Comparison of ENCODE assay signal across 8 cellular contexts in genomic region chr4:128810871-128811570, GRCh38. TPM values are rescaled to one million over a fixed set of nuclear protein-coding genes. Genes with fewer than 3 reads are reported as not detected.
DNase-seq lines count a peak whose midpoint lies in the region; ATAC-seq, FAIRE-seq and TF ChIP-seq lines count a peak whose summit lies in the region.

No MANE protein-coding gene starts in this region.

- peak overlapping the region; percentile 79 to 99 (median 91) for H3K4me2 ChIP-seq in BLaER1 treated with 17β-estradiol and CSF1 and Interleukin-3, amounts not matched to agents 10 nM and 100 nM
- H3K4me2 ChIP-seq in HepG2 (ENCODE audit: low read depth, low read length) = peak overlapping the region; percentile 98

- TF ChIP-seq CTCF in HepG2 (CRISPR knock-in tag; IDR thresholded peaks at IDR 0.05) = peak; percentile 18; the same call in 1 of the 2 replicates

- POLR2A ChIA-PET in HepG2 (lab: Yijun Ruan, JAX) = interaction anchor here (1.5 to 2.2 kb wide), 2 partner anchors 26 to 210 kb away, joined by 10 to 15 read pairs; no protein-coding TSS in a partner anchor

- H3K36me3 ChIP-seq in BLaER1 treated with 17β-estradiol and CSF1 and Interleukin-3, amounts not matched to agents 10 nM and 100 nM = no peaks in the 10 kb centered on the region; a peak in 1 of 22 replicates
- H3K36me3 ChIP-seq in HepG2 (replicated peaks in 1 of 2; ENCODE audit: control insufficient read depth in 1 of 2, insufficient read depth in 2 of 2, low read length in 2 of 2) = no peaks in the 10 kb centered on the region

- in situ Hi-C loops in HepG2 (cut with HindIII; ENCODE audit: extremely low pct_ligation_motif_present, low pct_unique_long_range_greater_than_20kb) = loop anchor here (5.0 to 25.0 kb wide), 2 partner anchors 51 to 249 kb away; no protein-coding TSS in a partner anchor

- TF ChIP-seq POLR2A in HepG2 (IDR thresholded peaks at IDR 0.05; ENCODE audit: insufficient read depth in 1 of 2, low read depth in 2 of 2, low read length in 2 of 2) = peak; percentile 63 to 85

- TF ChIP-seq RAD21 in HepG2 (CRISPR knock-in tag; IDR thresholded peaks at IDR 0.05) = no peak

- peak in 1 of 2 experiments; percentile 46; a peak in 1 of 4 replicates for TF ChIP-seq EP300 in HepG2 (IDR thresholded peaks at IDR 0.05; ENCODE audit: low read depth in 2 of 2, low read length in 2 of 2)
- TF ChIP-seq EP300 in HepG2 (CRISPR knock-in tag; IDR thresholded peaks at IDR 0.05; ENCODE audit: borderline replicate concordance) = peak; percentile 36

- peaks cover 0 to 6% (median 5%) of the 10 kb centered on the region in 11 experiments; a peak in 13 of 22 replicates for H3K9me3 ChIP-seq in BLaER1 treated with 17β-estradiol and CSF1 and Interleukin-3, amounts not matched to agents 10 nM and 100 nM (replicated peaks in 1 of 11)
- H3K9me3 ChIP-seq in HepG2 (ENCODE audit: low read length) = no peaks in the 10 kb centered on the region

- H3K27me3 ChIP-seq in BLaER1 treated with 17β-estradiol and CSF1 and Interleukin-3, amounts not matched to agents 10 nM and 100 nM = no peaks in the 10 kb centered on the region
- H3K27me3 ChIP-seq in HepG2 (ENCODE audit: control insufficient read depth in 1 of 2, insufficient read depth in 2 of 2, low read length in 2 of 2) = no peaks in the 10 kb centered on the region; a peak in 1 of 5 replicates

- H3K27ac ChIP-seq in BLaER1 treated with 17β-estradiol and CSF1 and Interleukin-3, amounts not matched to agents 10 nM and 100 nM = peak overlapping the region; percentile 19 to 100 (median 99); a peak in 21 of 22 replicates
- H3K27ac ChIP-seq in HepG2 (ENCODE audit: extremely low read length, insufficient read depth, low read length) = peak overlapping the region; percentile 99

- ATAC-seq in GM19351 (IDR thresholded peaks at IDR 0.05; ENCODE audit: unreplicated experiment) (peak; percentile 47), HG03469 (IDR thresholded peaks at IDR 0.05; ENCODE audit: unreplicated experiment) (peak; percentile 32), HepG2 (peak; percentile 64)

- DNase-seq in NCI-H526 treated with DMSO at 0.1 percent for 48 hours (lab: John Stamatoyannopoulos, UW) = peak; percentile 75
- peak; percentile 76 to 80 for DNase-seq in activated CD4-positive, alpha-beta T cell treated with anti-CD3 and anti-CD28 coated beads, Interleukin-2, amount 50 U/mL, for 4 hours
- peak; percentile 81 for DNase-seq in dermis blood vessel endothelial cell
- peak; percentile 88 for DNase-seq in HepG2 (ENCODE audit: low spot score)
- peak; percentile 80 for DNase-seq in stimulated activated CD4-positive, alpha-beta T cell treated with anti-CD3 and anti-CD28 coated beads, Interleukin-4, amount 100 ng/mL, for 1 hour

- intact Hi-C loops in HepG2 (cut with micrococcal nuclease; ENCODE audit: unreplicated experiment) = loop anchor here (1.0 to 5.0 kb wide), 2 partner anchors 210 to 524 kb away; partner anchors contain the start of gene PGRMC2

- peaks cover 13 to 26% (median 18%) of the 10 kb centered on the region in 10 experiments for H3K4me1 ChIP-seq in BLaER1 treated with 17β-estradiol and CSF1 and Interleukin-3, amounts not matched to agents 10 nM and 100 nM
- peaks cover 26% of the 10 kb centered on the region for H3K4me1 ChIP-seq in HepG2 (ENCODE audit: insufficient read depth, low read length)

- FAIRE-seq in HepG2 (lab: Jason Lieb, UNC) = peak; percentile 88

- peak overlapping the region; percentile 74 to 94 (median 86) for H3K4me3 ChIP-seq in BLaER1 treated with 17β-estradiol and CSF1 and Interleukin-3, amounts not matched to agents 10 nM and 100 nM
- H3K4me3 ChIP-seq in HepG2 (replicated peaks in 1 of 3; ENCODE audit: insufficient read depth in 1 of 3, low read depth in 2 of 3, low read length in 3 of 3) = peak overlapping the region; percentile 82 to 99 (median 84)

- H2AFZ ChIP-seq in HepG2 (ENCODE audit: low read length) = no peak overlapping the region

- CTCF ChIA-PET in HepG2 (lab: Yijun Ruan, JAX; ENCODE audit: low intra/inter-chr PET ratio, low total read pairs) = no interaction called here

- H4K20me1 ChIP-seq in BLaER1 treated with 17β-estradiol and CSF1 and Interleukin-3, amounts not matched to agents 10 nM and 100 nM = peaks cover 0 to 28% (median 0%) of the 10 kb centered on the region in 11 experiments; a peak in 4 of 22 replicates
- H4K20me1 ChIP-seq in HepG2 (ENCODE audit: insufficient read depth, low read length) = peaks cover 17% of the 10 kb centered on the region

- H3K9ac ChIP-seq in BLaER1 treated with 17β-estradiol and CSF1 and Interleukin-3, amounts not matched to agents 10 nM and 100 nM = peak overlapping the region; percentile 80 to 99 (median 98)
- H3K9ac ChIP-seq in HepG2 (ENCODE audit: insufficient read depth, low read depth, low read length) = peak overlapping the region; percentile 88

- no TSS peak for BruUV-seq in HepG2 (replicated peaks; lab: Mats Ljungman, UMichigan)

- 1% methylated on average over 19 of the region's 50 CpGs for WGBS in HepG2 (ENCODE audit: low lambda C conversion rate)

- H3K79me2 ChIP-seq in HepG2 (ENCODE audit: insufficient read depth, low read length) = peaks cover 39% of the 10 kb centered on the region

TF ChIP-seq in HepG2, 621 proteins besides CTCF, POLR2A, EP300 and RAD21 (continues in another document):
- TF ChIP-seq ZFP36L2 (CRISPR knock-in tag; IDR thresholded peaks at IDR 0.05) (no peak), MAFK (conservative IDR thresholded peaks at IDR 0.05 in 1 of 2, IDR thresholded peaks at IDR 0.05 in 1 of 2; ENCODE audit: low read length in 2 of 2) (no peak), NKX3-1 (CRISPR knock-in tag; IDR thresholded peaks at IDR 0.05) (no peak), CBFB (CRISPR knock-in tag; IDR thresholded peaks at IDR 0.05) (peak; percentile 66; the same call in 1 of the 2 replicates), PHF20 (CRISPR knock-in tag; IDR thresholded peaks at IDR 0.05) (peak; percentile 57; the same call in 1 of the 2 replicates), MNT (IDR thresholded peaks at IDR 0.05) (peak; percentile 57), ZNF414 (CRISPR knock-in tag; IDR thresholded peaks at IDR 0.05) (peak; percentile 71; the same call in 1 of the 2 replicates), DR1 (CRISPR knock-in tag; IDR thresholded peaks at IDR 0.05) (peak; percentile 71), RBM22 (optimal IDR thresholded peaks at IDR 0.05; ENCODE audit: low read length) (peak; percentile 55), ZNF772 (CRISPR knock-in tag; IDR thresholded peaks at IDR 0.05) (peak; percentile 88), PHF5A (CRISPR knock-in tag; IDR thresholded peaks at IDR 0.05; ENCODE audit: low read depth, unreplicated experiment) (no peak)

RNA-seq across cellular contexts. Expression of gene JADE1, which starts 1.5 kb away (rescaled TPM):
- total RNA-seq in dermis blood vessel endothelial cell (13.8 and 19.5 TPM in 2 replicates), HepG2 (2016; rRNA removed; fragmentation: Illumina TruSeq; extraction: Trizol) (19.3 and 23.4 TPM in 2 replicates)
- total RNA-seq in HepG2 (2016; cell fraction: cytosol; rRNA removed; fragmentation: Illumina TruSeq; extraction: Trizol; ENCODE audit: low read depth) = 6.6 and 7.7 TPM in 2 replicates
- total RNA-seq in HepG2 (2016; cell fraction: insoluble cytoplasmic fraction; rRNA removed; fragmentation: Illumina TruSeq; extraction: Trizol) = 18.1 and 21.4 TPM in 2 replicates
- 10.8 and 10.9 TPM in 2 replicates for total RNA-seq in HepG2 (2016; cell fraction: membrane; rRNA removed; fragmentation: Illumina TruSeq; extraction: Trizol)
- 20.7 and 21.9 TPM in 2 replicates for total RNA-seq in HepG2 (2016; cell fraction: nucleus; rRNA removed; fragmentation: Illumina TruSeq; extraction: Trizol)
- polyA plus RNA-seq in HepG2 (2011; rRNA removed) = 4.9 and 5.4 TPM in 2 replicates
- polyA plus RNA-seq in HepG2 (2011; cell fraction: cytosol; rRNA removed) = 4.4 and 4.5 TPM in 2 replicates
- 9.5 and 9.6 TPM in 2 replicates for polyA plus RNA-seq in HepG2 (2011; cell fraction: nucleus; rRNA removed)
- polyA plus RNA-seq in HepG2 (2012) = 10.1 and 12.2 TPM in 2 replicates
- 1.0 and 1.1 TPM in 2 replicates for polyA plus RNA-seq in HepG2 (2016; cell fraction: cytosol; fragmentation: Illumina TruSeq; extraction: Trizol; ENCODE audit: low read depth)
- 17.4 and 18.4 TPM in 2 replicates for polyA plus RNA-seq in HepG2 (2016; cell fraction: insoluble cytoplasmic fraction; fragmentation: Illumina TruSeq; extraction: Trizol; ENCODE audit: low read depth)
- 4.8 and 4.9 TPM in 2 replicates for polyA plus RNA-seq in HepG2 (2016; cell fraction: membrane; fragmentation: Illumina TruSeq; extraction: Trizol; ENCODE audit: low read depth)
- polyA plus RNA-seq in HepG2 (2016; cell fraction: nucleus; fragmentation: Illumina TruSeq; extraction: Trizol; ENCODE audit: insufficient read depth, low read depth) = 25.1 and 26.7 TPM in 2 replicates
- polyA minus RNA-seq in HepG2 (2011; rRNA and poly(A)+ RNA removed; ENCODE audit: low replicate concordance) = 18.0 and 27.0 TPM in 2 replicates
- polyA minus RNA-seq in HepG2 (2011; cell fraction: cytosol; rRNA and poly(A)+ RNA removed) = 7.4 and 7.7 TPM in 2 replicates
- polyA minus RNA-seq in HepG2 (2011; cell fraction: nucleus; rRNA and poly(A)+ RNA removed) = 18.4 and 20.6 TPM in 2 replicates

Comparison
In these comparisons a context has a peak if more than half of its experiments do, and no peak if none do; other contexts are left out.
1. Peak in every context shown above with its lines: DNase-seq, ATAC-seq, H3K4me3 ChIP-seq and H3K27ac ChIP-seq.